ENCODE assay signal across 8 cellular contexts in the genomic region with DNA sequence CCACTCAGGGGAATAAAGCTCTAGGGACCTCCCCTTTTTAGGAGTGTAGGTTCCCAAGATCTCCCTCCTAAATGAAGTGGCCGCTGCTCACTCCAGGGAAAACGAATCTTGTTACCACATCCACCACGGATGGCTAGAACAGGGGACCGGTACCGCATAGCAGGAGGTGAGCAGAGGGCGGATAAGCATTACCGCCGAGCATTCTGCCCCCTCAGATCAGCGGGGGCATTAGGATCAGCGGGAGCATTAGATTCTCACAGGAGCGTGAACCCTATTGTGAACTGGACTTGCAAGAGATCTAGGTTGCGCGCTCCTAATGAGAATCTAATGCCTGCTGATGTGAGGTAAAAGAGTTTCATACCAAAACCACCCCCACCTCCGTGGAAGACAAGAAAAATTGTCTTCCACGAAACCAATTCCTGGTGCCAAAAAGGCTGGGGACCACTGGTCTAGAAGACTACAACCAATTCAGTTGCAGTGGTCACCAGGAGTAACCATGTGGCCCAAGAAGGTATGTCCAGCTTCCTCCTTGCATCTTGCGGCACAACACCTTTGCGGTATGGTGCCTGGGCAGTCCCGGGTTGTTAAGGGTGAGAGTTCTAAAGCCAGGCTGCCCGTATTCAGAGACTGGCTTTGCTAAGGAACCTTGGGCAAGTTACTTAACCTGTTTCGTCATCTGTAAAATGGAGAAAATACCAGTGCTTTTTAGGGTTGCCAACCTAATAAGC. TPM values are rescaled to one million over a fixed set of nuclear protein-coding genes. Genes with fewer than 3 reads are reported as not detected.
A peak's percentile ranks its signal among the peaks of the same experiment; 100 is the strongest.
DNase-seq lines count a peak whose midpoint lies in the region; ATAC-seq, FAIRE-seq and TF ChIP-seq lines count a peak whose summit lies in the region.

No MANE protein-coding gene starts in this region.

- TF ChIP-seq EP300 in A549 (IDR thresholded peaks at IDR 0.05) = no peak

- H3K27ac ChIP-seq in A549 (peak overlapping the region; percentile 79 to 90), HCT116 (ENCODE audit: low read depth, low read length) (peak overlapping the region; percentile 68), angular gyrus (ENCODE audit: low read depth, low read length) (peak overlapping the region; percentile 79)

- H3K4me1 ChIP-seq in A549 = peaks cover 13% of the 10 kb centered on the region
- peaks cover 9 to 16% of the 10 kb centered on the region in 2 experiments for H3K4me1 ChIP-seq in HCT116 (ENCODE audit: control insufficient read depth in 1 of 2, insufficient read depth in 2 of 2, low read length in 2 of 2)

- peak overlapping the region; percentile 81 to 100 (median 96) for H3K4me3 Mint-ChIP-seq in naive B cell

- WGBS in A549 (ENCODE audit: missing lambda C conversion rate) = 93% methylated on average over 20 of the region's 20 CpGs

- peaks cover 10 to 37% (median 19%) of the 10 kb centered on the region in 3 donors for H3K4me1 Mint-ChIP-seq in naive B cell

- peaks cover 21% of the 10 kb centered on the region for H3K79me2 ChIP-seq in HCT116 (ENCODE audit: insufficient read depth, low read length)

- CTCF ChIA-PET in A549 (lab: Yijun Ruan, JAX) (interaction anchor here (1.5 kb wide), 1 partner anchor 17 kb away, joined by 3 read pairs; no protein-coding TSS in a partner anchor), HCT116 (lab: Charles Lee) (no interaction called here)

- no peaks in the 10 kb centered on the region for H3K9me3 Mint-ChIP-seq in naive B cell

- H3K9ac ChIP-seq in HCT116 (ENCODE audit: low read length) = peak overlapping the region; percentile 49

- H3K36me3 Mint-ChIP-seq in naive B cell = no peaks in the 10 kb centered on the region

- H4K20me1 ChIP-seq in HCT116 (ENCODE audit: insufficient read depth) = no peaks in the 10 kb centered on the region

- peaks cover 0 to 5% of the 10 kb centered on the region in 2 experiments; a peak in 1 of 4 replicates for H3K36me3 ChIP-seq in HCT116 (ENCODE audit: control insufficient read depth in 1 of 2, insufficient read depth in 2 of 2, low read length in 2 of 2)

- H3K4me2 ChIP-seq in A549 (peak overlapping the region; percentile 93), HCT116 (ENCODE audit: low read length) (peak overlapping the region; percentile 93)

- FAIRE-seq in A549 (lab: Jason Lieb, UNC) = no peak

- TF ChIP-seq CTCF in A549 (IDR thresholded peaks at IDR 0.05) = no peak
- no peak for TF ChIP-seq CTCF in HCT116 (IDR thresholded peaks at IDR 0.05 in 2 of 3, conservative IDR thresholded peaks at IDR 0.05 in 1 of 3; ENCODE audit: borderline replicate concordance in 1 of 3, insufficient read depth in 1 of 3, low read depth in 2 of 3, low read length in 2 of 3)

- peak overlapping the region in 5 of 6 donors; percentile 94 to 99 (median 98) for H3K27ac Mint-ChIP-seq in naive B cell

- TF ChIP-seq RAD21 in A549 (conservative IDR thresholded peaks at IDR 0.05 in 1 of 2, IDR thresholded peaks at IDR 0.05 in 1 of 2) (no peak), HCT116 (IDR thresholded peaks at IDR 0.05; ENCODE audit: low read depth) (no peak)

- no TSS peak for BruUV-seq in HCT116 (replicated peaks; lab: Mats Ljungman, UMichigan)

- H3K4me3 ChIP-seq in A549 (peak overlapping the region; percentile 89), HCT116 (replicated peaks in 1 of 2; ENCODE audit: low read depth in 1 of 2, low read length in 2 of 2) (peak overlapping the region in 1 of 2 experiments; percentile 72; a peak in 3 of 4 replicates)

- POLR2A ChIA-PET in A549 (lab: Yijun Ruan, JAX) (interaction anchor here (1.2 to 2.9 kb wide), 2 partner anchors 8 to 11 kb away, joined by 17 to 47 read pairs; a partner anchor contains a TSS), HCT116 (lab: Charles Lee) (interaction anchor here (2.3 to 2.4 kb wide), 2 partner anchors 8 to 11 kb away, joined by 15 to 16 read pairs; a partner anchor contains a TSS)

- H3K27me3 Mint-ChIP-seq in naive B cell = no peaks in the 10 kb centered on the region

- H3K9me2 ChIP-seq in HCT116 (ENCODE audit: insufficient read depth) = no peaks in the 10 kb centered on the region

- H2AFZ ChIP-seq in HCT116 (ENCODE audit: low read depth, low read length, poor library complexity, severe bottlenecking) = no peak overlapping the region

- H3K27me3 ChIP-seq in HCT116 (ENCODE audit: insufficient read depth, low read length) = no peaks in the 10 kb centered on the region

- H3K9me3 ChIP-seq in A549 (no peaks in the 10 kb centered on the region), HCT116 (ENCODE audit: control insufficient read depth in 1 of 2, insufficient read depth in 1 of 2, low read depth in 1 of 2, low read length in 2 of 2) (no peaks in the 10 kb centered on the region)

- ATAC-seq in A549 = no peak
- no peak for ATAC-seq in HCT116
- no peak for ATAC-seq in naive B cell (ENCODE audit: low read depth in 2 of 2)
- ATAC-seq in HG03565 (IDR thresholded peaks at IDR 0.05; ENCODE audit: unreplicated experiment) = no peak
- no peak for ATAC-seq in GM19467 (IDR thresholded peaks at IDR 0.05; ENCODE audit: unreplicated experiment)
- no peak for ATAC-seq in HG03097 (IDR thresholded peaks at IDR 0.05; ENCODE audit: low FRiP score, unreplicated experiment)

- TF ChIP-seq POLR2A in A549 (IDR thresholded peaks at IDR 0.05; ENCODE audit: low read length) (no peak), HCT116 (IDR thresholded peaks at IDR 0.05; ENCODE audit: borderline replicate concordance, extremely low read depth, insufficient read depth, insufficient read length) (no peak)

- RAD21 ChIA-PET in HCT116 (lab: Charles Lee; ENCODE audit: low non-redundant PET in 1 of 2, low total read pairs in 2 of 2, uncharacterized antibody in 2 of 2, unreplicated experiment in 2 of 2) = no interaction called here

- intact Hi-C loops in HCT116 (cut with micrococcal nuclease) = loop anchor here (1.0 kb wide), 1 partner anchor 7 kb away; no protein-coding TSS in a partner anchor

- DNase-seq in A549 (ENCODE audit: low read depth in 1 of 2, low spot score in 1 of 2) (no peak), HCT116 (ENCODE audit: low read depth, low spot score) (no peak), naive B cell (no peak), midbrain (lab: John Stamatoyannopoulos, UW) (no peak)

TF ChIP-seq in A549, 52 proteins besides CTCF, POLR2A, EP300 and RAD21 (continues in another document):
- TF ChIP-seq, protein P1, sequence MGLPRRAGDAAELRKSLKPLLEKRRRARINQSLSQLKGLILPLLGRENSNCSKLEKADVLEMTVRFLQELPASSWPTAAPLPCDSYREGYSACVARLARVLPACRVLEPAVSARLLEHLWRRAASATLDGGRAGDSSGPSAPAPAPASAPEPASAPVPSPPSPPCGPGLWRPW (IDR thresholded peaks at IDR 0.05) = no peak
- TF ChIP-seq, protein P2, sequence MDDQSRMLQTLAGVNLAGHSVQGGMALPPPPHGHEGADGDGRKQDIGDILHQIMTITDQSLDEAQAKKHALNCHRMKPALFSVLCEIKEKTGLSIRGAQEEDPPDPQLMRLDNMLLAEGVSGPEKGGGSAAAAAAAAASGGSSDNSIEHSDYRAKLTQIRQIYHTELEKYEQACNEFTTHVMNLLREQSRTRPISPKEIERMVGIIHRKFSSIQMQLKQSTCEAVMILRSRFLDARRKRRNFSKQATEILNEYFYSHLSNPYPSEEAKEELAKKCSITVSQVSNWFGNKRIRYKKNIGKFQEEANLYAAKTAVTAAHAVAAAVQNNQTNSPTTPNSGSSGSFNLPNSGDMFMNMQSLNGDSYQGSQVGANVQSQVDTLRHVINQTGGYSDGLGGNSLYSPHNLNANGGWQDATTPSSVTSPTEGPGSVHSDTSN (IDR thresholded peaks at IDR 0.05) = no peak
- no peak for TF ChIP-seq ZC3H11A (IDR thresholded peaks at IDR 0.05)

TF ChIP-seq in HCT116, 20 proteins besides CTCF, POLR2A, EP300 and RAD21 (continues in another document):
- TF ChIP-seq JUND (IDR thresholded peaks at IDR 0.05) = no peak
- no peak for TF ChIP-seq SIN3A (IDR thresholded peaks at IDR 0.05; ENCODE audit: low read depth)

RNA-seq across cellular contexts. Expression of a gene that starts 1.1 kb away (rescaled TPM):
- polyA plus RNA-seq in A549 (2011; rRNA removed) (30.9 and 33.8 TPM in 2 replicates), A549 (2017; fragmentation: RNase III; extraction: RNeasy Plus Mini Kit Qiagen cat#74134 plus additional on column Dnase treatment) (21.8 to 27.6 TPM (median 24.0 TPM) in 3 replicates), naive B cell (ENCODE audit: low read depth in 6 of 6) (100 to 1,000 TPM; 111 to 142 (median 131) TPM)
- 16.8 and 17.0 TPM in 2 replicates for polyA plus RNA-seq in A549 (2012; cell fraction: cytosol; rRNA removed)
- polyA plus RNA-seq in A549 (2012; cell fraction: nucleus; rRNA removed) = 5.3 and 7.1 TPM in 2 replicates
- 7.1 and 8.5 TPM in 2 replicates for polyA minus RNA-seq in A549 (2011; rRNA and poly(A)+ RNA removed)
- 33.0 TPM for total RNA-seq in HCT116 (2021; ENCODE audit: unreplicated experiment)
- polyA plus RNA-seq in HCT116 (2012) = 31.9 and 33.3 TPM in 2 replicates

RNA-seq across cellular contexts. Expression of a gene that starts 7.8 kb away (rescaled TPM):
- 36.2 and 41.5 TPM in 2 replicates for polyA plus RNA-seq in A549 (2011; rRNA removed)
- polyA plus RNA-seq in A549 (2012; cell fraction: cytosol; rRNA removed) = 15.2 and 22.0 TPM in 2 replicates
- 11.4 and 22.1 TPM in 2 replicates for polyA plus RNA-seq in A549 (2012; cell fraction: nucleus; rRNA removed)
- 29.8 to 32.9 TPM (median 31.0 TPM) in 3 replicates for polyA plus RNA-seq in A549 (2017; fragmentation: RNase III; extraction: RNeasy Plus Mini Kit Qiagen cat#74134 plus additional on column Dnase treatment)
- polyA minus RNA-seq in A549 (2011; rRNA and poly(A)+ RNA removed) = 20.1 and 21.2 TPM in 2 replicates
- total RNA-seq in HCT116 (2021; ENCODE audit: unreplicated experiment) = 43.4 TPM
- polyA plus RNA-seq in HCT116 (2012) = 24.2 and 33.7 TPM in 2 replicates
- 10 to 100 TPM; 25.1 to 39.0 (median 31.3) TPM for polyA plus RNA-seq in naive B cell (ENCODE audit: low read depth in 6 of 6)

RNA-seq across cellular contexts. Expression of a gene that starts 10.9 kb away (rescaled TPM):
- polyA plus RNA-seq in A549 (2011; rRNA removed) (37.0 and 49.3 TPM in 2 replicates), A549 (2017; fragmentation: RNase III; extraction: RNeasy Plus Mini Kit Qiagen cat#74134 plus additional on column Dnase treatment) (16.2 to 17.8 TPM (median 17.7 TPM) in 3 replicates), naive B cell (ENCODE audit: low read depth in 6 of 6) (10 to 100 TPM in 1 of 6 donors, 1 to 10 TPM in 5; 6.2 to 21.9 (median 8.4) TPM)
- polyA plus RNA-seq in A549 (2012; cell fraction: cytosol; rRNA removed) = 4.6 and 5.2 TPM in 2 replicates
- 14.5 and 21.9 TPM in 2 replicates for polyA plus RNA-seq in A549 (2012; cell fraction: nucleus; rRNA removed)
- 13.6 and 14.7 TPM in 2 replicates for polyA minus RNA-seq in A549 (2011; rRNA and poly(A)+ RNA removed)
- 59.7 TPM for total RNA-seq in HCT116 (2021; ENCODE audit: unreplicated experiment)
- polyA plus RNA-seq in HCT116 (2012) = 11.2 and 13.4 TPM in 2 replicates
